ENCODE assay signal across 25 cellular contexts in genomic region chr2:113264713-113265403, GRCh38. TPM values are rescaled to one million over a fixed set of nuclear protein-coding genes. Genes with fewer than 3 reads are reported as not detected.
DNase-seq lines count a peak whose midpoint lies in the region; ATAC-seq, FAIRE-seq and TF ChIP-seq lines count a peak whose summit lies in the region.
"Had no signal": no experiment of that assay in that cellular context is flagged by ENCODE, and none has a peak within 500 bp of the region (broad histone marks: within the 10 kb centered on the region; RNA-seq: fewer than 3 reads in every experiment).

No MANE protein-coding gene starts in this region.

- TF ChIP-seq POLR2A in thyroid gland (IDR thresholded peaks at IDR 0.05): peak in 1 of 2 donors; percentile 7

- CTCF ChIA-PET in activated naive CD4-positive, alpha-beta T cell treated with anti-CD3 and anti-CD28 coated beads, Interleukin-2, amount 10 ng/mL, durations not matched to agents 7 days and 5 days (lab: Charles Lee): interaction anchor here (0.7 kb wide), 2 partner anchors 9 to 41 kb away, joined by 3 to 4 read pairs; no protein-coding TSS in a partner anchor

- peaks cover 9% of the 10 kb centered on the region for H3K4me1 Mint-ChIP-seq in activated naive CD8-positive, alpha-beta T cell treated with anti-CD3 and anti-CD28 coated beads, Interleukin-2, amount 10 ng/mL, durations not matched to agents 7 days and 5 days
- peaks cover 8% of the 10 kb centered on the region for H3K4me1 Mint-ChIP-seq in activated naive CD8-positive, alpha-beta T cell treated with anti-CD3 and anti-CD28 coated beads, Interleukin-2, amount 50 U/mL, for 24 hours
- peaks cover 9% of the 10 kb centered on the region for H3K4me1 Mint-ChIP-seq in activated naive CD4-positive, alpha-beta T cell treated with anti-CD3 and anti-CD28 coated beads, Interleukin-2, amount 10 ng/mL, durations not matched to agents 7 days and 5 days
- H3K4me1 Mint-ChIP-seq: B cell had no signal

- H3K36me3 ChIP-seq in pancreas (no peaks in the 10 kb centered on the region), thyroid gland (peaks cover 20 to 28% of the 10 kb centered on the region in 2 donors)

- no peaks in the 10 kb centered on the region for H3K9me3 ChIP-seq in pancreas
- no peaks in the 10 kb centered on the region for H3K9me3 ChIP-seq in thyroid gland
- H3K9me3 ChIP-seq: BLaER1, Caco-2 had no signal

- no peaks in the 10 kb centered on the region for H3K27me3 Mint-ChIP-seq in activated naive CD8-positive, alpha-beta T cell treated with anti-CD3 and anti-CD28 coated beads, Interleukin-2, amount 10 ng/mL, durations not matched to agents 7 days and 5 days
- no peaks in the 10 kb centered on the region for H3K27me3 Mint-ChIP-seq in activated naive CD8-positive, alpha-beta T cell treated with anti-CD3 and anti-CD28 coated beads, Interleukin-2, amount 50 U/mL, for 24 hours
- H3K27me3 Mint-ChIP-seq in activated naive CD4-positive, alpha-beta T cell treated with anti-CD3 and anti-CD28 coated beads, Interleukin-2, amount 10 ng/mL, durations not matched to agents 7 days and 5 days: peaks cover 34% of the 10 kb centered on the region

- H3K4me3 Mint-ChIP-seq in activated naive CD8-positive, alpha-beta T cell treated with anti-CD3 and anti-CD28 coated beads, Interleukin-2, amount 10 ng/mL, durations not matched to agents 7 days and 5 days: no peak overlapping the region
- H3K4me3 Mint-ChIP-seq in activated naive CD8-positive, alpha-beta T cell treated with anti-CD3 and anti-CD28 coated beads, Interleukin-2, amount 50 U/mL, for 24 hours: no peak overlapping the region
- no peak overlapping the region for H3K4me3 Mint-ChIP-seq in activated naive CD4-positive, alpha-beta T cell treated with anti-CD3 and anti-CD28 coated beads, Interleukin-2, amount 10 ng/mL, durations not matched to agents 7 days and 5 days
- H3K4me3 Mint-ChIP-seq: B cell; CD4-positive, CD25-positive, alpha-beta regulatory T cell; CD8-positive, alpha-beta T cell had no signal

- no peak overlapping the region for H3K4me3 ChIP-seq in pancreas
- H3K4me3 ChIP-seq in thyroid gland (replicated peaks in 1 of 3): no peak overlapping the region
- H3K4me3 ChIP-seq: BLaER1, GM23248 had no signal

- no peak for DNase-seq in activated naive CD8-positive, alpha-beta T cell treated with anti-CD3 and anti-CD28 coated beads, Interleukin-2, amount 10 ng/mL, durations not matched to agents 7 days and 5 days
- no peak for DNase-seq in activated naive CD8-positive, alpha-beta T cell treated with anti-CD3 and anti-CD28 coated beads, Interleukin-2, amount 50 U/mL, for 24 hours
- DNase-seq in left lobe of liver (ENCODE audit: low spot score) (no peak), pancreas (no peak), thyroid gland (no peak), HPDE6-E6E7 (ENCODE audit: extremely low spot score) (no peak)
- no peak for DNase-seq in activated naive CD4-positive, alpha-beta T cell treated with anti-CD3 and anti-CD28 coated beads, Interleukin-2, amount 10 ng/mL, durations not matched to agents 7 days and 5 days
- DNase-seq: Caco-2; CD4-positive, CD25-positive, alpha-beta regulatory T cell; CD8-positive, alpha-beta T cell; DMS153; DMS79; EL; GF-D8; GM23248; H7; HCEC 1CT had no signal

- ATAC-seq in activated naive CD8-positive, alpha-beta T cell treated with anti-CD3 and anti-CD28 coated beads, Interleukin-2, amount 10 ng/mL, durations not matched to agents 7 days and 5 days (ENCODE audit: low read depth): no peak
- ATAC-seq in activated naive CD8-positive, alpha-beta T cell treated with anti-CD3 and anti-CD28 coated beads, Interleukin-2, amount 50 U/mL, for 24 hours: no peak
- ATAC-seq in left lobe of liver (peak; percentile 50), pancreas (peak in 3 of 4 donors; percentile 11 to 52 (median 34)), GM21529 (IDR thresholded peaks at IDR 0.05; ENCODE audit: unreplicated experiment) (no peak)
- ATAC-seq: CD8-positive, alpha-beta T cell had no signal

- POLR2A ChIA-PET in activated naive CD8-positive, alpha-beta T cell treated with anti-CD3 and anti-CD28 coated beads, Interleukin-2, amount 10 ng/mL, durations not matched to agents 7 days and 5 days (lab: Charles Lee): interaction anchor here (0.6 kb wide), 1 partner anchor 12 kb away, joined by 4 read pairs; no protein-coding TSS in a partner anchor

- peaks cover 32% of the 10 kb centered on the region for H3K36me3 Mint-ChIP-seq in activated naive CD8-positive, alpha-beta T cell treated with anti-CD3 and anti-CD28 coated beads, Interleukin-2, amount 10 ng/mL, durations not matched to agents 7 days and 5 days
- H3K36me3 Mint-ChIP-seq in activated naive CD8-positive, alpha-beta T cell treated with anti-CD3 and anti-CD28 coated beads, Interleukin-2, amount 50 U/mL, for 24 hours (ENCODE audit: low read depth): no peaks in the 10 kb centered on the region
- peaks cover 8% of the 10 kb centered on the region for H3K36me3 Mint-ChIP-seq in activated naive CD4-positive, alpha-beta T cell treated with anti-CD3 and anti-CD28 coated beads, Interleukin-2, amount 10 ng/mL, durations not matched to agents 7 days and 5 days
- H3K36me3 Mint-ChIP-seq: CD8-positive, alpha-beta T cell had no signal

- H3K27ac ChIP-seq in pancreas: peak overlapping the region in 1 of 4 donors; percentile 47
- H3K27ac ChIP-seq in thyroid gland: peak overlapping the region; percentile 46 to 99 (median 51)
- H3K27ac ChIP-seq: 22Rv1, BLaER1, C4-2B, GM23248 had no signal

- 42 to 58% methylated on average over 9 of the region's 9 CpGs for WGBS in pancreas, 2 donors
- WGBS in thyroid gland, 2 donors: 37 to 38% methylated on average over 9 of the region's 9 CpGs

- TF ChIP-seq CTCF in pancreas (IDR thresholded peaks at IDR 0.05): no peak
- no peak for TF ChIP-seq CTCF in thyroid gland (IDR thresholded peaks at IDR 0.05)

- H3K27me3 ChIP-seq in pancreas (no peaks in the 10 kb centered on the region), thyroid gland (no peaks in the 10 kb centered on the region)
- H3K27me3 ChIP-seq: BLaER1 had no signal

- no peaks in the 10 kb centered on the region for H3K9me3 Mint-ChIP-seq in activated naive CD8-positive, alpha-beta T cell treated with anti-CD3 and anti-CD28 coated beads, Interleukin-2, amount 10 ng/mL, durations not matched to agents 7 days and 5 days
- H3K9me3 Mint-ChIP-seq in activated naive CD8-positive, alpha-beta T cell treated with anti-CD3 and anti-CD28 coated beads, Interleukin-2, amount 50 U/mL, for 24 hours: no peaks in the 10 kb centered on the region
- H3K9me3 Mint-ChIP-seq in activated naive CD4-positive, alpha-beta T cell treated with anti-CD3 and anti-CD28 coated beads, Interleukin-2, amount 10 ng/mL, durations not matched to agents 7 days and 5 days: no peaks in the 10 kb centered on the region
- H3K9me3 Mint-ChIP-seq: CD4-positive, CD25-positive, alpha-beta regulatory T cell; CD8-positive, alpha-beta T cell had no signal

- H3K4me1 ChIP-seq in pancreas (no peaks in the 10 kb centered on the region), thyroid gland (peaks cover 94 to 95% of the 10 kb centered on the region in 2 donors)
- H3K4me1 ChIP-seq: BLaER1, Caco-2 had no signal

- peak overlapping the region; percentile 2 for H3K27ac Mint-ChIP-seq in activated naive CD8-positive, alpha-beta T cell treated with anti-CD3 and anti-CD28 coated beads, Interleukin-2, amount 10 ng/mL, durations not matched to agents 7 days and 5 days
- no peak overlapping the region for H3K27ac Mint-ChIP-seq in activated naive CD8-positive, alpha-beta T cell treated with anti-CD3 and anti-CD28 coated beads, Interleukin-2, amount 50 U/mL, for 24 hours
- H3K27ac Mint-ChIP-seq in activated naive CD4-positive, alpha-beta T cell treated with anti-CD3 and anti-CD28 coated beads, Interleukin-2, amount 10 ng/mL, durations not matched to agents 7 days and 5 days: no peak overlapping the region
- H3K27ac Mint-ChIP-seq: B cell; CD8-positive, alpha-beta T cell had no signal

- intact Hi-C loops in pancreas (cut with DNase I): no loop called here
- intact Hi-C loops in thyroid gland (cut with DNase I): no loop called here

- no peak for FAIRE-seq in pancreas (lab: Jason Lieb, UNC)
- FAIRE-seq: A204.1, GM12891, H1 had no signal

RNA-seq across cellular contexts. Expression of gene PAX8, which starts 13.9 kb away (rescaled TPM):
- 1 to 10 TPM; 2.5 to 3.2 TPM for total RNA-seq in activated naive CD8-positive, alpha-beta T cell treated with anti-CD3 and anti-CD28 coated beads, Interleukin-2, amount 10 ng/mL, durations not matched to agents 7 days and 5 days
- 0.65 TPM for total RNA-seq in left lobe of liver
- under 1 TPM in 4 of 6 donors, not detected in 2; 0.28 to 1.00 (median 0.55) TPM for total RNA-seq in pancreas
- 1 to 10 TPM in 1 of 2 donors, under 1 TPM in 1; 0.23 to 1.1 TPM for polyA plus RNA-seq in pancreas
- 1,000 to 10,000 TPM; 1,318 to 2,156 (median 1,767) TPM for total RNA-seq in thyroid gland
- total RNA-seq: H1, H7 had no signal

Comparison
In these comparisons a context has a peak if more than half of its experiments do, and no peak if none do; other contexts are left out.
1. ATAC-seq: peak in left lobe of liver (single experiment) and pancreas (3 of 4); none in activated naive CD8-positive, alpha-beta T cell treated with anti-CD3 and anti-CD28 coated beads, Interleukin-2, amount 10 ng/mL, durations not matched to agents 7 days and 5 days (single experiment), activated naive CD8-positive, alpha-beta T cell treated with anti-CD3 and anti-CD28 coated beads, Interleukin-2, amount 50 U/mL, for 24 hours (single experiment) and GM21529 (single experiment).
2. RNA of gene PAX8, which starts 13.9 kb away (total RNA-seq): 1,318 to 2,156 TPM in thyroid gland; 2.5 to 3.2 TPM in activated naive CD8-positive, alpha-beta T cell treated with anti-CD3 and anti-CD28 coated beads, Interleukin-2, amount 10 ng/mL, durations not matched to agents 7 days and 5 days, 0.65 TPM in left lobe of liver (single experiment) and 0.28 to 1.00 TPM in pancreas; every median in the first group is over 100 times any median in the second.